In the genomic region with DNA sequence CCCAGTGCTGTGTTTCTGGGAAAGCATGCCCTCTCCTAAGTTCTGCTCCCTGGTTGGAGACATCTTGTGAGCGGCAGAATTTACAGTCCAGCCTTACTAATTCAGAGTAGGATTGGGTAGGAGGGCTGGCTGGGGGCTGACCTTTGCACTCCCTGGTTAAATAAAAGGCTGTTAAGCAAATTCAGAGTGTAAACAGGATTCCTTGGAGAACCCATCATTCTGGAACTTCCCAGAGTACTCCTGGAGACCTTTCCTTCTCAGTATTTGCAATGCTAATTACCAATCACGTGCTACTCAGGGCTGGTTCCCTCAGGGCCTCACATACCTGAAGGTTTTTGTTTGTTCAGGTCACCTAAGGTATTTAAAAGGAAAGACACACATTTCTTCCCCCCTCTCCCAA, we compare ENCODE assay signal across 21 cellular contexts.
DNase-seq lines count a peak whose midpoint lies in the region; ATAC-seq and TF ChIP-seq lines count a peak whose summit lies in the region.
"Had no signal": no experiment of that assay in that cellular context is flagged by ENCODE, and none has a peak within 500 bp of the region (broad histone marks: within the 10 kb centered on the region; RNA-seq: fewer than 3 reads in every experiment).

No MANE protein-coding gene starts in this region.

- H3K27me3 Mint-ChIP-seq in endodermal cell (ENCODE audit: insufficient read depth) = no peaks in the 10 kb centered on the region
- H3K27me3 Mint-ChIP-seq: activated CD8-positive, alpha-beta T cell treated with anti-CD3 and anti-CD28 coated beads for 36 hours; activated naive CD4-positive, alpha-beta T cell treated with anti-CD3 and anti-CD28 coated beads, Interleukin-2, amount 50 U/mL, for 24 hours; B cell; T-helper 17 cell had no signal

- H3K4me1 ChIP-seq in endodermal cell (ENCODE audit: control insufficient read depth, insufficient read depth, low read length) (peaks cover 11% of the 10 kb centered on the region), thyroid gland (peaks cover 10 to 14% of the 10 kb centered on the region in 2 donors), psoas muscle (no peaks in the 10 kb centered on the region)

- WGBS in endodermal cell (ENCODE audit: insufficient coverage in 1 of 2, insufficient read length in 1 of 2), 2 experiments = 0 to 33% methylated on average over 1 to 2 of the region's 2 CpGs
- WGBS in thyroid gland, 2 donors = 63 to 66% methylated on average over 2 of the region's 2 CpGs
- 71 to 82% (median 78%) methylated on average over 2 of the region's 2 CpGs for WGBS in psoas muscle, 3 donors

- no peak overlapping the region for H3K4me3 Mint-ChIP-seq in endodermal cell
- H3K4me3 Mint-ChIP-seq: activated CD8-positive, alpha-beta T cell treated with anti-CD3 and anti-CD28 coated beads for 36 hours; activated naive CD4-positive, alpha-beta T cell treated with anti-CD3 and anti-CD28 coated beads, Interleukin-2, amount 50 U/mL, for 24 hours; B cell; T-helper 17 cell had no signal

- H3K4me3 ChIP-seq in endodermal cell (ENCODE audit: low read length) (peak overlapping the region; percentile 16), thyroid gland (replicated peaks in 1 of 3) (no peak overlapping the region), psoas muscle (no peak overlapping the region)
- H3K4me3 ChIP-seq: heart right ventricle, SJSA1, tibial nerve had no signal

- no peak overlapping the region for H3K27ac ChIP-seq in endodermal cell (ENCODE audit: low read depth, low read length)
- H3K27ac ChIP-seq in thyroid gland = peak overlapping the region; percentile 23 to 86 (median 67)
- no peak overlapping the region for H3K27ac ChIP-seq in psoas muscle
- H3K27ac ChIP-seq: heart right ventricle, SJSA1, tibial nerve had no signal

- no peak for TF ChIP-seq CTCF in endodermal cell (conservative IDR thresholded peaks at IDR 0.05)
- TF ChIP-seq CTCF in thyroid gland (IDR thresholded peaks at IDR 0.05) = no peak
- no peak for TF ChIP-seq CTCF in psoas muscle (IDR thresholded peaks at IDR 0.05)

- H3K4me1 Mint-ChIP-seq in endodermal cell = peaks cover 36% of the 10 kb centered on the region
- H3K4me1 Mint-ChIP-seq: B cell had no signal

- H3K9me3 ChIP-seq in endodermal cell (ENCODE audit: control insufficient read depth, low read length) (no peaks in the 10 kb centered on the region), thyroid gland (no peaks in the 10 kb centered on the region), psoas muscle (no peaks in the 10 kb centered on the region)
- H3K9me3 ChIP-seq: SJSA1 had no signal

- intact Hi-C loops in left colon (cut with DNase I, micrococcal nuclease) = no loop called here
- intact Hi-C loops in thyroid gland (cut with DNase I) = no loop called here
- intact Hi-C loops in psoas muscle (cut with DNase I) = no loop called here

- H3K27me3 ChIP-seq in endodermal cell (ENCODE audit: control insufficient read depth, insufficient read depth, low read length, poor library complexity, severe bottlenecking) (no peaks in the 10 kb centered on the region), thyroid gland (no peaks in the 10 kb centered on the region), psoas muscle (ENCODE audit: insufficient read depth in 3 of 3, low read length in 2 of 3) (no peaks in the 10 kb centered on the region)
- H3K27me3 ChIP-seq: heart right ventricle, SJSA1, tibial nerve had no signal

- H3K36me3 ChIP-seq in endodermal cell (ENCODE audit: control insufficient read depth, insufficient read depth, low read length) (no peaks in the 10 kb centered on the region), thyroid gland (no peaks in the 10 kb centered on the region), psoas muscle (ENCODE audit: insufficient read depth in 1 of 2, low read depth in 1 of 2) (no peaks in the 10 kb centered on the region)
- H3K36me3 ChIP-seq: SJSA1 had no signal

- peak overlapping the region; percentile 96 for H3K27ac Mint-ChIP-seq in endodermal cell
- H3K27ac Mint-ChIP-seq: activated CD8-positive, alpha-beta T cell treated with anti-CD3 and anti-CD28 coated beads for 36 hours; activated naive CD4-positive, alpha-beta T cell treated with anti-CD3 and anti-CD28 coated beads, Interleukin-2, amount 50 U/mL, for 24 hours; T-helper 17 cell had no signal

- DNase-seq in HuH-7.5 (ENCODE audit: low spot score) = peak; percentile 37
- DNase-seq in endodermal cell = peak; percentile 78
- no peak for DNase-seq in left colon
- DNase-seq in thyroid gland = peak; percentile 50
- DNase-seq in psoas muscle = no peak
- DNase-seq in NCI-H2196 (lab: John Stamatoyannopoulos, UW; ENCODE audit: unreplicated experiment) = no peak
- DNase-seq in DMS 273 treated with DMSO at 0.1 percent for 48 hours (lab: John Stamatoyannopoulos, UW) = no peak
- DNase-seq: activated CD8-positive, alpha-beta T cell treated with anti-CD3 and anti-CD28 coated beads for 36 hours; activated T-cell treated with anti-CD3 and anti-CD28 coated beads, Interleukin-2, amount 50 U/mL, for 48 hours; heart right ventricle; left ventricle myocardium superior; NCI-H1105 treated with DMSO at 0.1 percent for 48 hours; NCI-H2081 treated with DMSO at 0.1 percent for 48 hours; NCI-H510A treated with DMSO at 0.1 percent for 48 hours; stimulated activated CD4-positive, alpha-beta T cell treated with anti-CD3 and anti-CD28 coated beads, Interleukin-1b, Interleukin-23, amount 100 ng/mL, for 48 hours; stimulated activated naive CD4-positive, alpha-beta T cell treated with Interleukin-2 at 50 U/mL for 16 hours; T-helper 17 cell had no signal

- peak in 1 of 2 donors; percentile 26 for TF ChIP-seq POLR2A in thyroid gland (IDR thresholded peaks at IDR 0.05)

- peaks cover 6% of the 10 kb centered on the region for H3K36me3 Mint-ChIP-seq in endodermal cell (ENCODE audit: low read depth)

- peak; percentile 73 for ATAC-seq in left colon
- ATAC-seq in psoas muscle = no peak
- ATAC-seq: activated CD8-positive, alpha-beta T cell treated with anti-CD3 and anti-CD28 coated beads for 36 hours; heart right ventricle; left ventricle myocardium superior; T-helper 17 cell had no signal

- H3K9ac ChIP-seq in endodermal cell (ENCODE audit: extremely low read depth, low read length, poor library complexity, severe bottlenecking) = no peak overlapping the region

- peaks cover 1% of the 10 kb centered on the region for H3K9me3 Mint-ChIP-seq in endodermal cell
- H3K9me3 Mint-ChIP-seq: activated CD8-positive, alpha-beta T cell treated with anti-CD3 and anti-CD28 coated beads for 36 hours; activated naive CD4-positive, alpha-beta T cell treated with anti-CD3 and anti-CD28 coated beads, Interleukin-2, amount 50 U/mL, for 24 hours had no signal

Comparison
In these comparisons a context has a peak if more than half of its experiments do, and no peak if none do; other contexts are left out.
1. DNase-seq: peak in HuH-7.5 (single experiment), endodermal cell (single experiment) and thyroid gland (2 of 2); none in left colon (0 of 2), psoas muscle (0 of 2), NCI-H2196 (single experiment) and DMS 273 treated with DMSO at 0.1 percent for 48 hours (single experiment).
2. H3K27ac ChIP-seq: peak in thyroid gland (3 of 3); none in endodermal cell (single experiment) and psoas muscle (single experiment).